ENCODE assay signal across 25 cellular contexts in genomic region chr10:125765835-125766234, GRCh38. TPM values are rescaled to one million over a fixed set of nuclear protein-coding genes. Genes with fewer than 3 reads are reported as not detected.
"Had no signal": no experiment of that assay in that cellular context is flagged by ENCODE, and none has a peak within 500 bp of the region (broad histone marks: within the 10 kb centered on the region; RNA-seq: fewer than 3 reads in every experiment).

No MANE protein-coding gene starts in this region.

- H3K4me3 ChIP-seq: colonic mucosa, esophagus squamous epithelium, gastrocnemius medialis, heart right ventricle, left lung, lower lobe of right lung had no signal

- H3K36me3 ChIP-seq: colonic mucosa had no signal

- ATAC-seq: effector memory CD8-positive, alpha-beta T cell; gastrocnemius medialis; left cardiac atrium; left lung; left ventricle myocardium superior; lower lobe of right lung had no signal

- H3K27me3 ChIP-seq: colonic mucosa, esophagus squamous epithelium, gastrocnemius medialis, heart right ventricle, left lung had no signal

- H3K4me3 Mint-ChIP-seq: dendritic cell treated with granulocyte-macrophage colony-stimulating factor and Interleukin-4, amounts not matched to agents 40 ng/mL and 50 ng/mL, for 4 days; effector memory CD8-positive, alpha-beta T cell; endodermal cell had no signal

- H3K9me3 ChIP-seq: colonic mucosa, esophagus squamous epithelium, gastrocnemius medialis, heart right ventricle, left lung, lower lobe of right lung had no signal

- H3K27ac Mint-ChIP-seq: dendritic cell treated with granulocyte-macrophage colony-stimulating factor and Interleukin-4, amounts not matched to agents 40 ng/mL and 50 ng/mL, for 4 days; endodermal cell had no signal

- H3K27me3 Mint-ChIP-seq: dendritic cell treated with granulocyte-macrophage colony-stimulating factor and Interleukin-4, amounts not matched to agents 40 ng/mL and 50 ng/mL, for 4 days; effector memory CD8-positive, alpha-beta T cell had no signal

- H3K4me1 ChIP-seq: colonic mucosa, esophagus squamous epithelium, gastrocnemius medialis, left lung, lower lobe of right lung had no signal

- H3K9me3 Mint-ChIP-seq: dendritic cell treated with granulocyte-macrophage colony-stimulating factor and Interleukin-4, amounts not matched to agents 40 ng/mL and 50 ng/mL, for 4 days; effector memory CD8-positive, alpha-beta T cell; endodermal cell had no signal

- H3K27ac ChIP-seq: colonic mucosa, esophagus squamous epithelium, gastrocnemius medialis, left lung, lower lobe of right lung had no signal

- DNase-seq: cerebellar nuclear complex; colonic mucosa; cortex of kidney; effector CD8-positive, alpha-beta T cell; effector memory CD8-positive, alpha-beta T cell; endodermal cell; esophagus squamous epithelium; foreskin fibroblast; foreskin melanocyte; gastrocnemius medialis; glutamatergic neuron; head of caudate nucleus; heart right ventricle; hippocampal formation; left cardiac atrium; left lung; left ventricle myocardium superior; lower lobe of right lung; mesendoderm; midbrain had no signal

RNA-seq across cellular contexts. Expression of gene MMP21, which starts 9.8 kb away (rescaled TPM):
- total RNA-seq: chondrocyte, colonic mucosa, endodermal cell, endothelial cell of umbilical vein, gastrocnemius medialis, left ventricle myocardium superior, lower leg skin, lower lobe of right lung had no signal
- polyA plus RNA-seq: keratinocyte had no signal
